ENCODE assay signal across 10 cellular contexts in the genomic region with DNA sequence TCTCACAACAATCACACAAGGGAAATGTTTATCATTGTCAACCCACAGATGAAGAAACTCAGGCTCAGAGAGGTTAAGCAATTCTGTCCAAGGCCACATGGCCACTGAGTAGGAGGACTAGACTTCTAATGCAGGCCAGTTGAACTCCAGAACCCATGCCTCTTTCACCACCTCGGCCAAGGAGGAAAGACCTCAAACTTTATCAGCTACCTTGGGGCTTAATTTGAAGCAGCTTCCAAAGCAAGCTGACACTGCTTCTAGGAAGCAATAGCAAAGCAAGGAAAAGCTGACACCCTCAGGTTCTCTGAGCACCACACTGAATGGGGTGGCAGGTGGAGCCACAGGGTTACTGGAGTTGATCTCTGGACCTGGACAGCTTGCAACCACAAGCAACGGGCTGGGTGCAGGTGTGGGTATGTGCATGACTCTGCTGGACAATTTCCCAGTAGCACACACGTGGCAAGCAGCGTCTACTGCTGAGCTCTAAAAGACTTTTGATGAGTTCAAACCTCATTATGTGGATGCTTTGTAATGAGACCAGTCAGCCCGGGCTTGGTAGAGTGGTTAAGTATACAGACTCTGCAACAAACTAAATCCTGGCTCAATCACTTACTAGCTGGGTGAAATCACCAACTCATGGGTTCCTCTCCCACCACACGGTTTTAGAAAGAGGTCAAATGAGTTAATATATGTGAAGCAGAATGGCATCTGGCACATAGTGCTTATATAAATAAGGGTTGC. TPM values are rescaled to one million over a fixed set of nuclear protein-coding genes. Genes with fewer than 3 reads are reported as not detected.
DNase-seq lines count a peak whose midpoint lies in the region; ATAC-seq and TF ChIP-seq lines count a peak whose summit lies in the region.
"Had no signal": no experiment of that assay in that cellular context is flagged by ENCODE, and none has a peak within 500 bp of the region (broad histone marks: within the 10 kb centered on the region; RNA-seq: fewer than 3 reads in every experiment).

No MANE protein-coding gene starts in this region.

- no peak for TF ChIP-seq CTCF in heart right ventricle (IDR thresholded peaks at IDR 0.05)

- H3K4me1 ChIP-seq in heart right ventricle: peaks cover 0 to 60% (median 39%) of the 10 kb centered on the region in 9 donors

- DNase-seq in NCI-H2029 (lab: John Stamatoyannopoulos, UW): peak; percentile 7
- no peak for DNase-seq in NCI-H2029 treated with DMSO at 0.1 percent for 48 hours (lab: John Stamatoyannopoulos, UW)
- DNase-seq in RPMI8226: peak; percentile 100
- peak in 1 of 2 donors; percentile 20 for DNase-seq in heart right ventricle
- DNase-seq in NCI-H524 treated with DMSO at 0.1 percent for 48 hours (lab: John Stamatoyannopoulos, UW): no peak

- H3K27ac ChIP-seq in heart right ventricle (peak overlapping the region; percentile 15 to 77 (median 58)), temporal lobe (ENCODE audit: low read depth, low read length) (peak overlapping the region; percentile 99)
- H3K27ac ChIP-seq: cardiac muscle cell had no signal

- peaks cover 0 to 41% (median 0%) of the 10 kb centered on the region in 9 donors for H3K36me3 ChIP-seq in heart right ventricle
- H3K36me3 ChIP-seq: cardiac muscle cell had no signal

- WGBS in heart right ventricle, 2 donors: 35% methylated on average over 6 of the region's 6 CpGs

- peak overlapping the region in 1 of 10 donors; percentile 41 for H3K4me3 ChIP-seq in heart right ventricle
- H3K4me3 ChIP-seq: BLaER1 treated with 17β-estradiol and CSF1 and Interleukin-3, amounts not matched to agents 10 nM and 100 nM; cardiac muscle cell had no signal

- intact Hi-C loops in heart right ventricle (cut with DNase I): loop anchor here (1.0 to 10.0 kb wide), 18 partner anchors 48 to 985 kb away; a partner anchor contains a TSS

- ATAC-seq in heart right ventricle (peak; percentile 18 to 49 (median 32)), HG02938 (IDR thresholded peaks at IDR 0.05; ENCODE audit: unreplicated experiment) (no peak)
- no peak for ATAC-seq in activated CD4-positive, CD25-positive, alpha-beta regulatory T cell treated with anti-CD3 and anti-CD28 coated beads, Interleukin-2, amount 50 U/mL, for 24 hours

- H3K9me3 ChIP-seq in heart right ventricle: no peaks in the 10 kb centered on the region
- H3K9me3 ChIP-seq: BLaER1 treated with 17β-estradiol and CSF1 and Interleukin-3, amounts not matched to agents 10 nM and 100 nM had no signal

- H3K27me3 ChIP-seq in heart right ventricle: no peaks in the 10 kb centered on the region
- H3K27me3 ChIP-seq: BLaER1 treated with 17β-estradiol and CSF1 and Interleukin-3, amounts not matched to agents 10 nM and 100 nM; cardiac muscle cell had no signal

RNA-seq across cellular contexts. Expression of a gene that starts 23.1 kb away (rescaled TPM):
- total RNA-seq in heart right ventricle: 10 to 100 TPM; 19.1 to 52.5 (median 24.7) TPM
- polyA plus RNA-seq in heart right ventricle: 10 to 100 TPM; 23.7 to 77.3 TPM
- 68.1 TPM for total RNA-seq in temporal lobe

Comparison
In these comparisons a context has a peak if more than half of its experiments do, and no peak if none do; other contexts are left out.
1. DNase-seq: peak in NCI-H2029 (single experiment) and RPMI8226 (single experiment); none in NCI-H2029 treated with DMSO at 0.1 percent for 48 hours (single experiment) and NCI-H524 treated with DMSO at 0.1 percent for 48 hours (single experiment).
2. ATAC-seq: peak in heart right ventricle (8 of 8); none in HG02938 (single experiment) and activated CD4-positive, CD25-positive, alpha-beta regulatory T cell treated with anti-CD3 and anti-CD28 coated beads, Interleukin-2, amount 50 U/mL, for 24 hours (0 of 2).